In genomic region chr10:74300651-74301050, GRCh38 we compare ENCODE assay signal across 27 cellular contexts.
A peak's percentile ranks its signal among the peaks of the same experiment; 100 is the strongest.
DNase-seq lines count a peak whose midpoint lies in the region; ATAC-seq and TF ChIP-seq lines count a peak whose summit lies in the region.
"Had no signal": no experiment of that assay in that cellular context is flagged by ENCODE, and none has a peak within 500 bp of the region (broad histone marks: within the 10 kb centered on the region; RNA-seq: fewer than 3 reads in every experiment).

No MANE protein-coding gene starts in this region.

- TF ChIP-seq CTCF in CD14-positive monocyte (IDR thresholded peaks at IDR 0.05) (no peak), HL-60 (IDR thresholded peaks at IDR 0.05; ENCODE audit: insufficient read depth, low read length) (no peak)

- H3K4me3 Mint-ChIP-seq in CD14-positive monocyte, result no peak overlapping the region
- no peak overlapping the region for H3K4me3 Mint-ChIP-seq in memory B cell
- H3K4me3 Mint-ChIP-seq: activated CD4-positive, alpha-beta T cell treated with anti-CD3 and anti-CD28 coated beads, Interleukin-2, amount 10 ng/mL, durations not matched to agents 24 days and 14 days; activated naive CD8-positive, alpha-beta T cell treated with anti-CD3 and anti-CD28 coated beads, Interleukin-2, amount 10 ng/mL, durations not matched to agents 7 days and 5 days; activated T-cell treated with anti-CD3 and anti-CD28 coated beads, Interleukin-2, amount 50 U/mL, for 24 hours; CD4-positive, CD25-positive, alpha-beta regulatory T cell; nephron had no signal

- intact Hi-C loops in CD14-positive monocyte (cut with micrococcal nuclease), result no loop called here

- H3K27ac ChIP-seq in HL-60 (replicated peaks), result no peak overlapping the region
- H3K27ac ChIP-seq: ascending aorta, colonic mucosa, SJSA1, tibial nerve had no signal

- H3K27me3 ChIP-seq in HL-60 (ENCODE audit: insufficient read depth, poor library complexity, severe bottlenecking), result no peaks in the 10 kb centered on the region
- H3K27me3 ChIP-seq: ascending aorta, colonic mucosa, SJSA1, tibial nerve had no signal

- ATAC-seq in memory B cell (ENCODE audit: low read depth), result peak; percentile 34
- no peak for ATAC-seq in HG02588 (IDR thresholded peaks at IDR 0.05; ENCODE audit: unreplicated experiment)
- no peak for ATAC-seq in GM19023 (IDR thresholded peaks at IDR 0.05; ENCODE audit: unreplicated experiment)

- DNase-seq in CD14-positive monocyte (ENCODE audit: low spot score) (no peak), HL-60 (ENCODE audit: low read depth in 1 of 2, low spot score in 1 of 2) (peak; percentile 4 to 10), NOMO-1 treated with dmso at 0.1 percent for 144 hours (lab: John Stamatoyannopoulos, UW; ENCODE audit: unreplicated experiment) (peak; percentile 24), memory B cell (ENCODE audit: low spot score in 2 of 2) (no peak), SHP77 (lab: John Stamatoyannopoulos, UW) (no peak), amygdala (lab: John Stamatoyannopoulos, UW) (no peak)
- DNase-seq: activated CD4-positive, alpha-beta T cell treated with anti-CD3 and anti-CD28 coated beads, Interleukin-2, amount 10 ng/mL, durations not matched to agents 24 days and 14 days; activated gamma-delta T cell treated with Interleukin-2 at 50 U/mL for 16 hours; activated naive CD8-positive, alpha-beta T cell treated with anti-CD3 and anti-CD28 coated beads, Interleukin-2, amount 10 ng/mL, durations not matched to agents 7 days and 5 days; activated T-cell treated with anti-CD3 and anti-CD28 coated beads, Interleukin-2, amount 50 U/mL, for 24 hours; Calu3; CD4-positive, CD25-positive, alpha-beta regulatory T cell; colonic mucosa; DMS79; effector memory CD4-positive, alpha-beta T cell; H7; hypothalamus; IMR-90; NCI-H1930; NCI-H524 treated with DMSO at 0.1 percent for 48 hours; stimulated activated CD4-positive, alpha-beta T cell treated with anti-CD3 and anti-CD28 coated beads, Interleukin-4, amount 100 ng/mL, for 1 hour had no signal

- H3K4me3 ChIP-seq in HL-60 (replicated peaks; ENCODE audit: insufficient read depth, low read length), result no peak overlapping the region
- H3K4me3 ChIP-seq: ascending aorta, colonic mucosa, SJSA1, tibial nerve had no signal

- peaks cover 0 to 1% (median 0%) of the 10 kb centered on the region in 3 donors for H3K27me3 Mint-ChIP-seq in CD14-positive monocyte (ENCODE audit: low read depth in 3 of 3)
- no peaks in the 10 kb centered on the region for H3K27me3 Mint-ChIP-seq in memory B cell
- H3K27me3 Mint-ChIP-seq: activated CD4-positive, alpha-beta T cell treated with anti-CD3 and anti-CD28 coated beads, Interleukin-2, amount 10 ng/mL, durations not matched to agents 24 days and 14 days; activated naive CD8-positive, alpha-beta T cell treated with anti-CD3 and anti-CD28 coated beads, Interleukin-2, amount 10 ng/mL, durations not matched to agents 7 days and 5 days; activated T-cell treated with anti-CD3 and anti-CD28 coated beads, Interleukin-2, amount 50 U/mL, for 24 hours; CD4-positive, CD25-positive, alpha-beta regulatory T cell had no signal

- peaks cover 0 to 5% of the 10 kb centered on the region in 2 donors for H3K36me3 Mint-ChIP-seq in CD14-positive monocyte
- peaks cover 8% of the 10 kb centered on the region for H3K36me3 Mint-ChIP-seq in memory B cell

- peak overlapping the region; percentile 41 to 92 (median 80) for H3K27ac Mint-ChIP-seq in CD14-positive monocyte
- H3K27ac Mint-ChIP-seq in memory B cell, result peak overlapping the region; percentile 81
- H3K27ac Mint-ChIP-seq: activated naive CD8-positive, alpha-beta T cell treated with anti-CD3 and anti-CD28 coated beads, Interleukin-2, amount 10 ng/mL, durations not matched to agents 7 days and 5 days; nephron had no signal

- H3K9me3 Mint-ChIP-seq in CD14-positive monocyte (peaks cover 0 to 5% (median 3%) of the 10 kb centered on the region in 7 donors), memory B cell (peaks cover 2% of the 10 kb centered on the region)
- H3K9me3 Mint-ChIP-seq: activated CD4-positive, alpha-beta T cell treated with anti-CD3 and anti-CD28 coated beads, Interleukin-2, amount 10 ng/mL, durations not matched to agents 24 days and 14 days; activated T-cell treated with anti-CD3 and anti-CD28 coated beads, Interleukin-2, amount 50 U/mL, for 24 hours; CD4-positive, CD25-positive, alpha-beta regulatory T cell; nephron had no signal

- peaks cover 19% of the 10 kb centered on the region for H3K4me1 Mint-ChIP-seq in CD14-positive monocyte
- H3K4me1 Mint-ChIP-seq in memory B cell, result peaks cover 14% of the 10 kb centered on the region
- H3K4me1 Mint-ChIP-seq: nephron had no signal

Comparison
In these comparisons a context has a peak if more than half of its experiments do, and no peak if none do; other contexts are left out.
1. DNase-seq: peak in HL-60 (2 of 2) and NOMO-1 treated with dmso at 0.1 percent for 144 hours (single experiment); none in CD14-positive monocyte (single experiment), memory B cell (0 of 2), SHP77 (0 of 2) and amygdala (0 of 56).